In genomic region chr1:47681735-47682134, GRCh38 we compare ENCODE assay signal across 27 cellular contexts.
DNase-seq lines count a peak whose midpoint lies in the region; ATAC-seq, FAIRE-seq and TF ChIP-seq lines count a peak whose summit lies in the region.
"Had no signal": no experiment of that assay in that cellular context is flagged by ENCODE, and none has a peak within 500 bp of the region (broad histone marks: within the 10 kb centered on the region; RNA-seq: fewer than 3 reads in every experiment).

No MANE protein-coding gene starts in this region.

- H3K27ac Mint-ChIP-seq in endodermal cell (no peak overlapping the region), GM23338 (no peak overlapping the region)
- H3K27ac Mint-ChIP-seq: CD4-positive, alpha-beta memory T cell had no signal

- TF ChIP-seq CTCF in endodermal cell (conservative IDR thresholded peaks at IDR 0.05) (no peak), sigmoid colon (IDR thresholded peaks at IDR 0.05) (no peak), GM23338 (conservative IDR thresholded peaks at IDR 0.05; ENCODE audit: low read depth in 2 of 2) (no peak)

- no peaks in the 10 kb centered on the region for H3K79me2 ChIP-seq in GM23338 (replicated peaks; ENCODE audit: insufficient read depth)

- TF ChIP-seq EP300 in sigmoid colon (IDR thresholded peaks at IDR 0.05), result no peak

- H3K36me3 ChIP-seq in endodermal cell (ENCODE audit: control insufficient read depth, insufficient read depth, low read length) (no peaks in the 10 kb centered on the region), sigmoid colon (no peaks in the 10 kb centered on the region), GM23338 (ENCODE audit: insufficient read depth) (no peaks in the 10 kb centered on the region)
- H3K36me3 ChIP-seq: BLaER1 treated with 17β-estradiol and CSF1 and Interleukin-3, amounts not matched to agents 10 nM and 100 nM had no signal

- H3K27me3 ChIP-seq in endodermal cell (ENCODE audit: control insufficient read depth, insufficient read depth, low read length, poor library complexity, severe bottlenecking), result no peaks in the 10 kb centered on the region
- no peaks in the 10 kb centered on the region for H3K27me3 ChIP-seq in sigmoid colon
- H3K27me3 ChIP-seq in GM23338 (ENCODE audit: insufficient read depth), result no peaks in the 10 kb centered on the region
- H3K27me3 ChIP-seq: BLaER1 treated with 17β-estradiol and CSF1 and Interleukin-3, amounts not matched to agents 10 nM and 100 nM had no signal

- TF ChIP-seq POLR2A in sigmoid colon (IDR thresholded peaks at IDR 0.05) (no peak), H54 (IDR thresholded peaks at IDR 0.05; ENCODE audit: low read depth, low read length) (no peak)

- ATAC-seq in GM23338, result no peak
- ATAC-seq in HG03097 (IDR thresholded peaks at IDR 0.05; ENCODE audit: low FRiP score, unreplicated experiment), result no peak
- ATAC-seq: GM12878, HCT116 had no signal

- H3K27me3 Mint-ChIP-seq in endodermal cell (ENCODE audit: insufficient read depth), result peaks cover 20% of the 10 kb centered on the region
- peaks cover 9% of the 10 kb centered on the region for H3K27me3 Mint-ChIP-seq in GM23338 (ENCODE audit: insufficient read depth, low read depth, poor library complexity)

- no peaks in the 10 kb centered on the region for H4K20me1 ChIP-seq in GM23338 (replicated peaks; ENCODE audit: insufficient read depth)

- intact Hi-C loops in sigmoid colon (cut with DNase I), result no loop called here

- H2AFZ ChIP-seq in GM23338, result no peak overlapping the region
- H2AFZ ChIP-seq: GM23248 had no signal

- H3K9ac ChIP-seq in endodermal cell (ENCODE audit: extremely low read depth, low read length, poor library complexity, severe bottlenecking), result no peak overlapping the region
- H3K9ac ChIP-seq: BLaER1 treated with 17β-estradiol and CSF1 and Interleukin-3, amounts not matched to agents 10 nM and 100 nM; GM23248 had no signal

- no peak overlapping the region for H3K4me3 Mint-ChIP-seq in endodermal cell
- H3K4me3 Mint-ChIP-seq in GM23338, result no peak overlapping the region
- H3K4me3 Mint-ChIP-seq: CD4-positive, alpha-beta memory T cell; IgD-negative memory B cell had no signal

- WGBS in endodermal cell (ENCODE audit: insufficient coverage in 1 of 2, insufficient read length in 1 of 2), 2 experiments, result 84 to 93% methylated on average over 4 of the region's 4 CpGs
- 94 to 95% methylated on average over 4 of the region's 4 CpGs for WGBS in sigmoid colon, 2 donors

- FAIRE-seq in H54 (lab: Jason Lieb, UNC), result no peak
- FAIRE-seq: GM12878, HTR-8/SVneo had no signal

- no peaks in the 10 kb centered on the region for H3F3A ChIP-seq in GM23338 (replicated peaks; ENCODE audit: low read depth)

- H3K9me3 ChIP-seq in endodermal cell (ENCODE audit: control insufficient read depth, low read length), result no peaks in the 10 kb centered on the region
- H3K9me3 ChIP-seq in sigmoid colon, result no peaks in the 10 kb centered on the region
- H3K9me3 ChIP-seq: BLaER1 treated with 17β-estradiol and CSF1 and Interleukin-3, amounts not matched to agents 10 nM and 100 nM; Caco-2 had no signal

- peaks cover 14% of the 10 kb centered on the region for H3K4me1 Mint-ChIP-seq in endodermal cell
- H3K4me1 Mint-ChIP-seq in GM23338, result peaks cover 22% of the 10 kb centered on the region
- H3K4me1 Mint-ChIP-seq: CD4-positive, alpha-beta memory T cell had no signal

- DNase-seq in activated effector memory CD4-positive, alpha-beta T cell treated with anti-CD3 and anti-CD28 coated beads, Interleukin-2, amount 50 U/mL, for 16 hours, result peak; percentile 21
- no peak for DNase-seq in activated effector memory CD4-positive, alpha-beta T cell treated with Interleukin-2 at 50 U/mL for 16 hours
- DNase-seq in endodermal cell, result peak; percentile 15
- DNase-seq in sigmoid colon, result peak; percentile 17
- no peak for DNase-seq in H54 (ENCODE audit: insufficient read length, low spot score)
- DNase-seq in GM23338 (ENCODE audit: low spot score), result no peak
- DNase-seq in UCSD-AML1 (lab: John Stamatoyannopoulos, UW; ENCODE audit: unreplicated experiment), result no peak
- DNase-seq: 8988T; Caco-2; CD4-positive, alpha-beta memory T cell; DMS 273 treated with DMSO at 0.1 percent for 48 hours; DMS79 treated with DMSO at 0.1 percent for 48 hours; GM23248; NCI-H1105; NCI-H2029 treated with DMSO at 0.1 percent for 48 hours; NCI-H226; NCI-H524; NCI-H774; NK-92 treated with Interleukin-12 subunit alpha and Interleukin-12 subunit beta, amount 100 ng/mL, for 24 hours; SHP77 treated with DMSO at 0.1 percent for 48 hours had no signal

- H3K27ac ChIP-seq in endodermal cell (ENCODE audit: low read depth, low read length) (no peak overlapping the region), sigmoid colon (no peak overlapping the region), GM23338 (ENCODE audit: low read depth) (no peak overlapping the region)
- H3K27ac ChIP-seq: BLaER1 treated with 17β-estradiol and CSF1 and Interleukin-3, amounts not matched to agents 10 nM and 100 nM; GM23248; RWPE1 had no signal

- H3K4me3 ChIP-seq in endodermal cell (ENCODE audit: low read length), result no peak overlapping the region
- no peak overlapping the region for H3K4me3 ChIP-seq in sigmoid colon
- H3K4me3 ChIP-seq in GM23338, result no peak overlapping the region
- H3K4me3 ChIP-seq: BLaER1 treated with 17β-estradiol and CSF1 and Interleukin-3, amounts not matched to agents 10 nM and 100 nM; GM12878; GM23248 had no signal

- H3K9me2 ChIP-seq in GM23338 (ENCODE audit: insufficient read depth), result no peaks in the 10 kb centered on the region

- H3K36me3 Mint-ChIP-seq in endodermal cell (ENCODE audit: low read depth) (no peaks in the 10 kb centered on the region), GM23338 (ENCODE audit: low read depth) (no peaks in the 10 kb centered on the region)
- H3K36me3 Mint-ChIP-seq: CD4-positive, alpha-beta memory T cell; IgD-negative memory B cell had no signal

- peaks cover 7% of the 10 kb centered on the region for H3K4me1 ChIP-seq in endodermal cell (ENCODE audit: control insufficient read depth, insufficient read depth, low read length)
- peaks cover 0 to 17% (median 13%) of the 10 kb centered on the region in 4 donors for H3K4me1 ChIP-seq in sigmoid colon
- peaks cover 13% of the 10 kb centered on the region for H3K4me1 ChIP-seq in GM23338 (ENCODE audit: insufficient read depth)

- no peak overlapping the region for H3K4me2 ChIP-seq in GM23338
- H3K4me2 ChIP-seq: BLaER1 treated with 17β-estradiol and CSF1 and Interleukin-3, amounts not matched to agents 10 nM and 100 nM had no signal

- H3K9me3 Mint-ChIP-seq in endodermal cell, result no peaks in the 10 kb centered on the region
- H3K9me3 Mint-ChIP-seq in GM23338, result no peaks in the 10 kb centered on the region
- H3K9me3 Mint-ChIP-seq: IgD-negative memory B cell had no signal

TF ChIP-seq in GM23338, 12 proteins besides CTCF, POLR2A, EP300 and RAD21 (continues in another document):
- TF ChIP-seq ZNF114 (CRISPR knock-in tag; IDR thresholded peaks at IDR 0.05) (no peak), ETS1 (IDR thresholded peaks at IDR 0.05) (no peak), EZH2phosphoT487 (IDR thresholded peaks at IDR 0.05; ENCODE audit: unreplicated experiment) (no peak), STAT1 (IDR thresholded peaks at IDR 0.05; ENCODE audit: unreplicated experiment) (no peak)

Comparison
In these comparisons a context has a peak if more than half of its experiments do, and no peak if none do; other contexts are left out.
1. DNase-seq: peak in activated effector memory CD4-positive, alpha-beta T cell treated with anti-CD3 and anti-CD28 coated beads, Interleukin-2, amount 50 U/mL, for 16 hours (single experiment), endodermal cell (single experiment) and sigmoid colon (single experiment); none in activated effector memory CD4-positive, alpha-beta T cell treated with Interleukin-2 at 50 U/mL for 16 hours (single experiment), H54 (single experiment), GM23338 (single experiment) and UCSD-AML1 (single experiment).